1 cellular context compared by ENCODE assay signal in genomic region chr9:132978451-132979087, GRCh38.
TF ChIP-seq lines count a peak whose summit lies in the region.

Gene GFI1B (plus strand): TSS chr9:132978694. CDS start chr9:132986679, 7,985 bp downstream.

TF ChIP-seq in K562, 482 proteins besides CTCF, POLR2A, EP300 and RAD21 (continued from another document and continues in another):
- TF ChIP-seq SUPT5H (IDR thresholded peaks at IDR 0.05) = no peak
- peak; percentile 97 for TF ChIP-seq CTBP1 (IDR thresholded peaks at IDR 0.05; ENCODE audit: borderline replicate concordance)
- peak; percentile 43 for TF ChIP-seq MEIS2 (IDR thresholded peaks at IDR 0.05; ENCODE audit: partially characterized antibody)
- TF ChIP-seq ZSCAN29 (IDR thresholded peaks at IDR 0.05) = peak; percentile 55; the same call in 1 of the 2 replicates
- no peak for TF ChIP-seq ZNF780A (CRISPR knock-in tag; IDR thresholded peaks at IDR 0.05)
- TF ChIP-seq C11orf30 (IDR thresholded peaks at IDR 0.05; ENCODE audit: low read depth) = no peak
- TF ChIP-seq ZNF347 (CRISPR knock-in tag; IDR thresholded peaks at IDR 0.05; ENCODE audit: low read depth) = no peak
- no peak for TF ChIP-seq RFX5 (IDR thresholded peaks at IDR 0.05; ENCODE audit: low read depth, low read length)
- no peak for TF ChIP-seq ETS2 (tag; IDR thresholded peaks at IDR 0.05; ENCODE audit: borderline replicate concordance, poor library complexity, severe bottlenecking)
- TF ChIP-seq MIER1 (IDR thresholded peaks at IDR 0.05; ENCODE audit: low read depth) = peak; percentile 82
- no peak for TF ChIP-seq ZNF668 (CRISPR knock-in tag; IDR thresholded peaks at IDR 0.05)
- TF ChIP-seq ARID1B (IDR thresholded peaks at IDR 0.05) = peak; percentile 66
- TF ChIP-seq HIVEP1 (CRISPR knock-in tag; IDR thresholded peaks at IDR 0.05) = no peak
- TF ChIP-seq ZNF592 (IDR thresholded peaks at IDR 0.05) = no peak
- no peak for TF ChIP-seq ZNF507 (tag; conservative IDR thresholded peaks at IDR 0.05)
- no peak; the same call in 1 of the 2 replicates for TF ChIP-seq E2F1 (CRISPR knock-in tag; IDR thresholded peaks at IDR 0.05)
- TF ChIP-seq STAG1 (CRISPR knock-in tag; IDR thresholded peaks at IDR 0.05; ENCODE audit: borderline replicate concordance) = 0 out of 2 replicates have a peak, but pooled peaks have one; percentile 28
- no peak for TF ChIP-seq SP1 (CRISPR knock-in tag; IDR thresholded peaks at IDR 0.05)
- no peak for TF ChIP-seq NR2F6 (CRISPR knock-in tag; IDR thresholded peaks at IDR 0.05)
- TF ChIP-seq HNRNPH1 (optimal IDR thresholded peaks at IDR 0.05; ENCODE audit: low read depth, low read length) = no peak
- TF ChIP-seq LARP7 (IDR thresholded peaks at IDR 0.05) = no peak
- TF ChIP-seq EGR1 (conservative IDR thresholded peaks at IDR 0.05) = no peak
- TF ChIP-seq KAT2B (IDR thresholded peaks at IDR 0.05; ENCODE audit: low read depth, low read length) = no peak
- TF ChIP-seq TEAD1 (CRISPR knock-in tag; IDR thresholded peaks at IDR 0.05) = no peak
- peak; percentile 37; the same call in 1 of the 2 replicates for TF ChIP-seq POLR2AphosphoS5 (IDR thresholded peaks at IDR 0.05; ENCODE audit: control insufficient read depth, insufficient read depth, low read depth, low read length)
- no peak for TF ChIP-seq POU5F1 (IDR thresholded peaks at IDR 0.05; ENCODE audit: borderline replicate concordance, low read depth, low read length, partially characterized antibody)
- TF ChIP-seq NFYB (IDR thresholded peaks at IDR 0.05; ENCODE audit: extremely low read depth, insufficient read length) = peak; percentile 83
- TF ChIP-seq YBX1 (IDR thresholded peaks at IDR 0.05) = no peak
- TF ChIP-seq, protein P1, sequence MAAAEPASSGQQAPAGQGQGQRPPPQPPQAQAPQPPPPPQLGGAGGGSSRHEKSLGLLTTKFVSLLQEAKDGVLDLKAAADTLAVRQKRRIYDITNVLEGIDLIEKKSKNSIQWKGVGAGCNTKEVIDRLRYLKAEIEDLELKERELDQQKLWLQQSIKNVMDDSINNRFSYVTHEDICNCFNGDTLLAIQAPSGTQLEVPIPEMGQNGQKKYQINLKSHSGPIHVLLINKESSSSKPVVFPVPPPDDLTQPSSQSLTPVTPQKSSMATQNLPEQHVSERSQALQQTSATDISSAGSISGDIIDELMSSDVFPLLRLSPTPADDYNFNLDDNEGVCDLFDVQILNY (CRISPR knock-in tag; IDR thresholded peaks at IDR 0.05) = no peak
- TF ChIP-seq ZBTB49 (CRISPR knock-in tag; IDR thresholded peaks at IDR 0.05; ENCODE audit: borderline replicate concordance) = no peak
- no peak for TF ChIP-seq CREB1 (IDR thresholded peaks at IDR 0.05)
- peak; percentile 51; the same call in 1 of the 2 replicates for TF ChIP-seq CREB1 (CRISPR knock-in tag; IDR thresholded peaks at IDR 0.05)
- no peak for TF ChIP-seq ZFP91 (CRISPR knock-in tag; IDR thresholded peaks at IDR 0.05)
- TF ChIP-seq CEBPG (CRISPR knock-in tag; IDR thresholded peaks at IDR 0.05) = no peak
- no peak for TF ChIP-seq CEBPG (tag; conservative IDR thresholded peaks at IDR 0.05 in 1 of 2, IDR thresholded peaks at IDR 0.05 in 1 of 2)
- TF ChIP-seq CBX5 (IDR thresholded peaks at IDR 0.05; ENCODE audit: borderline replicate concordance, low read depth) = no peak
- TF ChIP-seq EZH2 (IDR thresholded peaks at IDR 0.05; ENCODE audit: borderline replicate concordance, low read depth, low read length) = no peak
- TF ChIP-seq PKNOX1 (IDR thresholded peaks at IDR 0.05) = 0 out of 2 replicates have a peak, but pooled peaks have one; percentile 21
- TF ChIP-seq, protein P2, sequence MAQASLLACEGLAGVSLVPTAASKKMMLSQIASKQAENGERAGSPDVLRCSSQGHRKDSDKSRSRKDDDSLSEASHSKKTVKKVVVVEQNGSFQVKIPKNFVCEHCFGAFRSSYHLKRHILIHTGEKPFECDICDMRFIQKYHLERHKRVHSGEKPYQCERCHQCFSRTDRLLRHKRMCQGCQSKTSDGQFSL (CRISPR knock-in tag; IDR thresholded peaks at IDR 0.05) = no peak
- TF ChIP-seq, protein P2 (tag; IDR thresholded peaks at IDR 0.05) = no peak
- no peak for TF ChIP-seq SAFB (IDR thresholded peaks at IDR 0.05; ENCODE audit: borderline replicate concordance, low read depth, low read length)
- no peak for TF ChIP-seq SMARCE1 (IDR thresholded peaks at IDR 0.05)
- TF ChIP-seq NCOA6 (IDR thresholded peaks at IDR 0.05) = no peak
- no peak for TF ChIP-seq YY1 (IDR thresholded peaks at IDR 0.05; ENCODE audit: borderline replicate concordance in 1 of 3, control insufficient read depth in 1 of 3, extremely low read depth in 1 of 3, insufficient read depth in 3 of 3, insufficient read length in 1 of 3, insufficient replicate concordance in 2 of 3, low read depth in 1 of 3, low read length in 2 of 3)
- TF ChIP-seq MTA1 (IDR thresholded peaks at IDR 0.05; ENCODE audit: borderline replicate concordance) = 0 out of 2 replicates have a peak, but pooled peaks have one; percentile 46
- no peak for TF ChIP-seq ZNF511 (CRISPR knock-in tag; IDR thresholded peaks at IDR 0.05)
- TF ChIP-seq ZNF785 (CRISPR knock-in tag; IDR thresholded peaks at IDR 0.05) = no peak
- TF ChIP-seq, protein P3, sequence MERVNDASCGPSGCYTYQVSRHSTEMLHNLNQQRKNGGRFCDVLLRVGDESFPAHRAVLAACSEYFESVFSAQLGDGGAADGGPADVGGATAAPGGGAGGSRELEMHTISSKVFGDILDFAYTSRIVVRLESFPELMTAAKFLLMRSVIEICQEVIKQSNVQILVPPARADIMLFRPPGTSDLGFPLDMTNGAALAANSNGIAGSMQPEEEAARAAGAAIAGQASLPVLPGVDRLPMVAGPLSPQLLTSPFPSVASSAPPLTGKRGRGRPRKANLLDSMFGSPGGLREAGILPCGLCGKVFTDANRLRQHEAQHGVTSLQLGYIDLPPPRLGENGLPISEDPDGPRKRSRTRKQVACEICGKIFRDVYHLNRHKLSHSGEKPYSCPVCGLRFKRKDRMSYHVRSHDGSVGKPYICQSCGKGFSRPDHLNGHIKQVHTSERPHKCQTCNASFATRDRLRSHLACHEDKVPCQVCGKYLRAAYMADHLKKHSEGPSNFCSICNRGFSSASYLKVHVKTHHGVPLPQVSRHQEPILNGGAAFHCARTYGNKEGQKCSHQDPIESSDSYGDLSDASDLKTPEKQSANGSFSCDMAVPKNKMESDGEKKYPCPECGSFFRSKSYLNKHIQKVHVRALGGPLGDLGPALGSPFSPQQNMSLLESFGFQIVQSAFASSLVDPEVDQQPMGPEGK (CRISPR knock-in tag; IDR thresholded peaks at IDR 0.05; ENCODE audit: borderline replicate concordance) = no peak
- TF ChIP-seq SRSF7 (optimal IDR thresholded peaks at IDR 0.05; ENCODE audit: low read depth, low read length) = no peak
- TF ChIP-seq MED1 (CRISPR knock-in tag; IDR thresholded peaks at IDR 0.05; ENCODE audit: borderline replicate concordance) = no peak
- no peak for TF ChIP-seq HNRNPK (IDR thresholded peaks at IDR 0.05; ENCODE audit: low read depth, low read length, poor library complexity, severe bottlenecking)
- TF ChIP-seq, protein P4, sequence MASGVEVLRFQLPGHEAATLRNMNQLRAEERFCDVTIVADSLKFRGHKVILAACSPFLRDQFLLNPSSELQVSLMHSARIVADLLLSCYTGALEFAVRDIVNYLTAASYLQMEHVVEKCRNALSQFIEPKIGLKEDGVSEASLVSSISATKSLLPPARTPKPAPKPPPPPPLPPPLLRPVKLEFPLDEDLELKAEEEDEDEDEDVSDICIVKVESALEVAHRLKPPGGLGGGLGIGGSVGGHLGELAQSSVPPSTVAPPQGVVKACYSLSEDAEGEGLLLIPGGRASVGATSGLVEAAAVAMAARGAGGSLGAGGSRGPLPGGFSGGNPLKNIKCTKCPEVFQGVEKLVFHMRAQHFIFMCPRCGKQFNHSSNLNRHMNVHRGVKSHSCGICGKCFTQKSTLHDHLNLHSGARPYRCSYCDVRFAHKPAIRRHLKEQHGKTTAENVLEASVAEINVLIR (CRISPR knock-in tag; IDR thresholded peaks at IDR 0.05) = no peak
- TF ChIP-seq ZNF778 (CRISPR knock-in tag; IDR thresholded peaks at IDR 0.05) = no peak
- TF ChIP-seq TGIF2 (CRISPR knock-in tag; IDR thresholded peaks at IDR 0.05) = peak; percentile 70; the same call in 1 of the 2 replicates
